In the genomic region with DNA sequence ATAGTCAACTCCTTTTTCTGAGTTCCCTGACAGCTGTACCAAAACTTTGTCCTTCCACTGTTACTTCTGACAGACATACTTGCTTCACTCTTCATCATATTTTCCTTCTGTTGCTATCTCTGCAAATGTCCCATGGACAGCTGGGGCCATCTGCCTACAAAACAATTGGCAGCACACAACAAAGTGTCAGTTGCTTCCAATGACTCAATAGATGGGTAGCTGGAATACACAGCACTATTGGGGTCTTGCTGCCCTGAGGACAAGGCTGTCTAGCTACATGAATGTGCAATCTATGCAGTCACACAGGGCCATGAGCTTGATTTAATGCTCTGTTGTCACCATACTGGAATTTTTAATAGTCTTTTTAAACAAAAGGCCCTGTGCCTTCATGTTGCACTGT, we compare ENCODE assay signal across 29 cellular contexts.
"Had no signal": no experiment of that assay in that cellular context is flagged by ENCODE, and none has a peak within 500 bp of the region (broad histone marks: within the 10 kb centered on the region; RNA-seq: fewer than 3 reads in every experiment).

No MANE protein-coding gene starts in this region.

- H3K27ac ChIP-seq: brain microvascular endothelial cell, esophagus muscularis mucosa, hepatocyte, neutrophil, right lobe of liver, testis had no signal

- ATAC-seq: activated T-helper 17 cell treated with anti-CD3 and anti-CD28 coated beads, Interleukin-2, amount 50 U/mL, for 72 hours; stimulated activated naive B cell treated with anti-CD40 and anti-IgM and Interleukin-4, amounts not matched to agents 10 μg/mL and 1 μg/mL and 100 μg/mL, for 72 hours had no signal

- H3K27me3 ChIP-seq: brain microvascular endothelial cell, esophagus muscularis mucosa, hepatocyte, neutrophil, right lobe of liver, testis had no signal

- H3K9me3 ChIP-seq: esophagus muscularis mucosa, neutrophil, right lobe of liver, testis had no signal

- H3K36me3 ChIP-seq: brain microvascular endothelial cell, esophagus muscularis mucosa, neutrophil, right lobe of liver had no signal

- H3K4me1 ChIP-seq: right lobe of liver, testis had no signal

- H3K4me3 ChIP-seq: esophagus muscularis mucosa, hepatocyte, right lobe of liver, testis had no signal

- FAIRE-seq: astrocyte, frontal cortex, small intestine, urothelium cell line had no signal

- DNase-seq: activated CD4-positive, alpha-beta memory T cell treated with anti-CD3 and anti-CD28 coated beads, Interleukin-2, amount 10 ng/mL, durations not matched to agents 7 days and 5 days; activated CD4-positive, alpha-beta T cell treated with anti-CD3 and anti-CD28 coated beads, Interleukin-2, amount 10 ng/mL, durations not matched to agents 7 days and 5 days; activated CD4-positive, CD25-positive, alpha-beta regulatory T cell treated with anti-CD3 and anti-CD28 coated beads, Interleukin-2, amount 50 U/mL, for 72 hours; activated CD8-positive, alpha-beta memory T cell treated with anti-CD3 and anti-CD28 coated beads, Interleukin-2, amount 50 U/mL, for 48 hours; activated gamma-delta T cell treated with Interleukin-2 at 50 U/mL for 16 hours; activated naive CD4-positive, alpha-beta T cell treated with anti-CD3 and anti-CD28 coated beads, Interleukin-2, amount 50 U/mL, for 16 hours; activated T-cell treated with anti-CD3 and anti-CD28 coated beads, Interleukin-2, amount 50 U/mL, for 24 hours; amniotic stem cell; brain microvascular endothelial cell; caudate nucleus; endodermal cell; islet precursor cell; left cardiac atrium; nephron progenitor cell; right lobe of liver; small intestine; stimulated activated CD4-positive, alpha-beta T cell treated with anti-CD3 and anti-CD28 coated beads, Interleukin-4, amount 100 ng/mL, for 4 hours; stimulated activated CD8-positive, alpha-beta memory T cell treated with anti-CD3 and anti-CD28 coated beads, Interleukin-4, amount 100 ng/mL, for 48 hours; stimulated activated naive B cell treated with anti-CD40 and anti-IgM and Interleukin-4, amounts not matched to agents 10 μg/mL and 1 μg/mL and 100 μg/mL, for 72 hours; T-helper 2 cell; testis; trophoblast cell had no signal
